In genomic region chr12:48105321-48105866, GRCh38 we compare ENCODE assay signal across 1 cellular context.
TF ChIP-seq lines count a peak whose summit lies in the region.

No MANE protein-coding gene starts in this region.

TF ChIP-seq in IMR-90, 13 proteins besides CTCF, POLR2A, EP300 and RAD21:
- TF ChIP-seq FOS (IDR thresholded peaks at IDR 0.05; ENCODE audit: low read depth, low read length) = no peak
- no peak for TF ChIP-seq NFE2L2 (IDR thresholded peaks at IDR 0.05; ENCODE audit: low read depth, low read length)
- no peak for TF ChIP-seq RCOR1 (IDR thresholded peaks at IDR 0.05; ENCODE audit: insufficient replicate concordance, low read length)
- TF ChIP-seq ELK1 (IDR thresholded peaks at IDR 0.05; ENCODE audit: borderline replicate concordance, low read depth, low read length) = no peak
- no peak for TF ChIP-seq BHLHE40 (IDR thresholded peaks at IDR 0.05; ENCODE audit: low read depth, low read length)
